In the genomic region with DNA sequence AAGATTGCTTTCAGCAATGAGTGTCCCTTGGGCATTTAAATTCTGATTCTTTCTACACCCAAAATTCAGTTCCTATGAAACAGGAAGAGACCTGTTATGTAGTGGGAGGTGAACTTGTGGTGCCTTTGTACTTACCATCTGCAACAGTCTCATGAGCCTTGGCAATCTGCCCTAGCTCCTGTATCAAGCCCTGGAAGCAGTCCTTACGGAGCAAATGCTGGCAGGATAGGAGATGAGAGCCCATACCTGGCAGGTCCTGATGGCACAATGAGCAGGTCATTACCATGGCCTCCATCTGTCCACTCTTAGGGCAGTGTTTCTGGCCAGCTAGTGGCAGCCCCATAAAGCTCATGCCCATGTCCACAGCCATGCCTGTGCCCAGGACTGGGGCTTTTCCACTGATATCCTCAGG, we compare ENCODE assay signal across 8 cellular contexts. TPM values are rescaled to one million over a fixed set of nuclear protein-coding genes. Genes with fewer than 3 reads are reported as not detected.
DNase-seq lines count a peak whose midpoint lies in the region; ATAC-seq, FAIRE-seq and TF ChIP-seq lines count a peak whose summit lies in the region.
"Had no signal": no experiment of that assay in that cellular context is flagged by ENCODE, and none has a peak within 500 bp of the region (broad histone marks: within the 10 kb centered on the region; RNA-seq: fewer than 3 reads in every experiment).

No MANE protein-coding gene starts in this region.

- H3K9me3 ChIP-seq in astrocyte (ENCODE audit: insufficient read depth, low read depth, low read length) (no peaks in the 10 kb centered on the region), kidney (ENCODE audit: control insufficient read depth in 1 of 2, low read length in 2 of 2) (no peaks in the 10 kb centered on the region), testis (no peaks in the 10 kb centered on the region), PC-9 (ENCODE audit: insufficient read depth, low read depth) (no peaks in the 10 kb centered on the region)

- H3K4me3 ChIP-seq in astrocyte (ENCODE audit: insufficient read depth, low read depth, low read length) (peak overlapping the region; percentile 13), kidney (ENCODE audit: low read length in 2 of 2) (no peak overlapping the region), testis (no peak overlapping the region), PC-9 (no peak overlapping the region)

- H3K27ac Mint-ChIP-seq in astrocyte (ENCODE audit: unreplicated experiment), result peak overlapping the region; percentile 97

- no peaks in the 10 kb centered on the region for H3K27me3 ChIP-seq in astrocyte (ENCODE audit: insufficient read depth, low read length)
- H3K27me3 ChIP-seq in testis, result no peaks in the 10 kb centered on the region
- H3K27me3 ChIP-seq in PC-9 (ENCODE audit: insufficient read depth, low read depth), result no peaks in the 10 kb centered on the region

- CTCF ChIA-PET in PC-9 (lab: Charles Lee), result no interaction called here

- no peaks in the 10 kb centered on the region for H3K9me3 Mint-ChIP-seq in astrocyte (ENCODE audit: unreplicated experiment)

- H3K36me3 ChIP-seq in astrocyte (ENCODE audit: insufficient read depth, low read length) (no peaks in the 10 kb centered on the region), kidney (ENCODE audit: control insufficient read depth in 1 of 2, insufficient read depth in 2 of 2, low read length in 2 of 2) (peaks cover 4 to 12% of the 10 kb centered on the region in 2 donors), testis (ENCODE audit: low read depth, missing control alignments) (no peaks in the 10 kb centered on the region), PC-9 (ENCODE audit: low read depth) (no peaks in the 10 kb centered on the region)

- DNase-seq in NCI-H1694 (lab: John Stamatoyannopoulos, UW), result peak; percentile 57
- peak; percentile 85 for DNase-seq in astrocyte (ENCODE audit: low read depth)
- DNase-seq in kidney, result no peak
- peak; percentile 43 for DNase-seq in testis
- DNase-seq in OCI-M2 (lab: John Stamatoyannopoulos, UW; ENCODE audit: unreplicated experiment), result no peak
- no peak for DNase-seq in PC-9
- DNase-seq: stimulated activated naive CD8-positive, alpha-beta T cell treated with anti-CD3 and anti-CD28 coated beads, Interleukin-15, Interleukin-2, amounts not matched to agents 100 U/mL and 50 U/mL, for 24 hours had no signal

- H3K4me2 ChIP-seq in astrocyte (ENCODE audit: low read length) (peak overlapping the region; percentile 73), PC-9 (no peak overlapping the region)

- intact Hi-C loops in kidney (cut with DNase I) (no loop called here), testis (cut with DNase I; ENCODE audit: low total_unique reads) (no loop called here), PC-9 (cut with micrococcal nuclease; ENCODE audit: unreplicated experiment) (no loop called here)

- 0 to 17% methylated on average over 1 of the region's 1 CpG for WGBS in testis, 2 donors

- H3K4me1 Mint-ChIP-seq in astrocyte (ENCODE audit: low read depth, unreplicated experiment), result peaks cover 16% of the 10 kb centered on the region

- H4K20me1 ChIP-seq in astrocyte (ENCODE audit: insufficient read depth, low read length) (no peaks in the 10 kb centered on the region), PC-9 (ENCODE audit: insufficient read depth) (no peaks in the 10 kb centered on the region)

- H3K27ac ChIP-seq in astrocyte (ENCODE audit: low read depth, low read length) (peak overlapping the region; percentile 74), kidney (ENCODE audit: low read depth in 2 of 2, low read length in 2 of 2) (peak overlapping the region; percentile 12 to 78), testis (peak overlapping the region in 1 of 2 donors; percentile 40), PC-9 (no peak overlapping the region)

- POLR2A ChIA-PET in PC-9 (lab: Charles Lee; ENCODE audit: unreplicated experiment), result no interaction called here

- FAIRE-seq in astrocyte (lab: Jason Lieb, UNC) (no peak), kidney (lab: Jason Lieb, UNC) (no peak)

- no peak for ATAC-seq in GM21786 (IDR thresholded peaks at IDR 0.05; ENCODE audit: unreplicated experiment)
- ATAC-seq: stimulated activated naive CD8-positive, alpha-beta T cell treated with anti-CD3 and anti-CD28 coated beads, Interleukin-15, Interleukin-2, amounts not matched to agents 100 U/mL and 50 U/mL, for 24 hours had no signal

- no peaks in the 10 kb centered on the region for H3F3A ChIP-seq in PC-9 (ENCODE audit: insufficient read depth, low read depth)

- H2AFZ ChIP-seq in astrocyte (ENCODE audit: low read depth, low read length) (peak overlapping the region; percentile 4), PC-9 (no peak overlapping the region)

- H3K4me1 ChIP-seq in astrocyte (ENCODE audit: insufficient read depth, low read length) (peaks cover 24% of the 10 kb centered on the region), kidney (ENCODE audit: control insufficient read depth in 1 of 2, insufficient read depth in 1 of 2, low read depth in 1 of 2, low read length in 2 of 2) (peaks cover 0 to 4% of the 10 kb centered on the region in 2 donors), testis (peaks cover 9% of the 10 kb centered on the region), PC-9 (replicated peaks; ENCODE audit: insufficient read depth) (no peaks in the 10 kb centered on the region)

- H3K79me2 ChIP-seq in astrocyte (ENCODE audit: insufficient read depth, low read length) (no peaks in the 10 kb centered on the region), PC-9 (ENCODE audit: low read depth) (no peaks in the 10 kb centered on the region)

- no peaks in the 10 kb centered on the region for H3K9me2 ChIP-seq in PC-9 (ENCODE audit: insufficient read depth)

- H3K27me3 Mint-ChIP-seq in astrocyte (ENCODE audit: low read depth, unreplicated experiment), result no peaks in the 10 kb centered on the region

- TF ChIP-seq POLR2A in testis (IDR thresholded peaks at IDR 0.05), result no peak

- no peak overlapping the region for H3K4me3 Mint-ChIP-seq in astrocyte (ENCODE audit: unreplicated experiment)

- no TSS peak for BruUV-seq in PC-9 (replicated peaks; lab: Mats Ljungman, UMichigan)

- H3K9ac ChIP-seq in astrocyte (ENCODE audit: low read length), result peak overlapping the region; percentile 60
- no peak overlapping the region for H3K9ac ChIP-seq in kidney (ENCODE audit: low read length in 2 of 2)

- H3K36me3 Mint-ChIP-seq in astrocyte (ENCODE audit: low read depth, unreplicated experiment), result peaks cover 3% of the 10 kb centered on the region

- TF ChIP-seq CTCF in astrocyte (IDR thresholded peaks at IDR 0.05; ENCODE audit: insufficient read depth, low read depth, low read length), result no peak
- no peak for TF ChIP-seq CTCF in kidney (IDR thresholded peaks at IDR 0.05; ENCODE audit: borderline replicate concordance, extremely low read depth, insufficient read depth)
- no peak for TF ChIP-seq CTCF in testis (IDR thresholded peaks at IDR 0.05)
- no peak for TF ChIP-seq CTCF in PC-9 (conservative IDR thresholded peaks at IDR 0.05)

RNA-seq across cellular contexts. Expression of a gene that starts 10.8 kb away (rescaled TPM):
- total RNA-seq in astrocyte (7.3 and 8.8 TPM in 2 replicates), kidney (25.7 TPM), testis (10 to 100 TPM; 37.4 to 49.6 TPM), PC-9 (2021) (16.1 and 17.0 TPM in 2 replicates)
- polyA plus RNA-seq in kidney (ENCODE audit: insufficient read depth, low read depth, low replicate concordance) (1.4 TPM), testis (ENCODE audit: insufficient read depth, low read depth, low replicate concordance) (49.2 TPM)

RNA-seq across cellular contexts. Expression of a gene that starts 10.9 kb away (rescaled TPM):
- 573 and 682 TPM in 2 replicates for total RNA-seq in astrocyte
- total RNA-seq in kidney, result 664 TPM
- 2,260 TPM for polyA plus RNA-seq in kidney (ENCODE audit: insufficient read depth, low read depth, low replicate concordance)
- total RNA-seq in testis, result 100 to 1,000 TPM; 340 to 586 TPM
- polyA plus RNA-seq in testis (ENCODE audit: insufficient read depth, low read depth, low replicate concordance), result 1,052 TPM
- total RNA-seq in PC-9 (2021), result 548 and 560 TPM in 2 replicates

Comparison
In these comparisons a context has a peak if more than half of its experiments do, and no peak if none do; other contexts are left out.
1. DNase-seq: peak in NCI-H1694 (single experiment), astrocyte (single experiment) and testis (single experiment); none in kidney (single experiment), OCI-M2 (single experiment) and PC-9 (0 of 2).